In the genomic region with DNA sequence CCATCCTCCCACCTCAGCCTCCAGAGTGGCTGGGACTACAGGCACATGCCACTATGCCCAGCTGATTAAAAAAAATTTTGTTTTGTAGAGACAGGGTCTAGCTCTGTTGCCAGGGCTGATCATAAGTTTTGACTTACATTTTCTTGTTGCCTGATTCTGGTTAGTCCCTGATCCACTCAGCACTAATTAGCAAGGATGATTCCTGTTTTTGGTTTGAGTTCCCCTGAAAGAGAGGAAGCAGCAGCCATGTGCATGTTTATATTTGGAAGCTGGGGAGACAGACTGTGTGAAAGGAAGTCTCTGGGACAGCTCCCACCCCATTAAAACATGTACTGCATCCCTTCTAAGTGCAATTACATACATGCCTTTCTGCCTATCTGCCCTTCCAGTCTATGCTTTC, we compare ENCODE assay signal across 21 cellular contexts. TPM values are rescaled to one million over a fixed set of nuclear protein-coding genes. Genes with fewer than 3 reads are reported as not detected.
A peak's percentile ranks its signal among the peaks of the same experiment; 100 is the strongest.
DNase-seq lines count a peak whose midpoint lies in the region; ATAC-seq and TF ChIP-seq lines count a peak whose summit lies in the region.
"Had no signal": no experiment of that assay in that cellular context is flagged by ENCODE, and none has a peak within 500 bp of the region (broad histone marks: within the 10 kb centered on the region; RNA-seq: fewer than 3 reads in every experiment).

No MANE protein-coding gene starts in this region.

- H3K23ac ChIP-seq in IMR-90 (ENCODE audit: low read depth, low read length) (no peak overlapping the region), trophoblast cell (ENCODE audit: low read length) (no peak overlapping the region)

- H3K9me3 Mint-ChIP-seq in CD4-positive, alpha-beta T cell: peaks cover 2% of the 10 kb centered on the region
- peaks cover 3% of the 10 kb centered on the region for H3K9me3 Mint-ChIP-seq in chondrocyte (ENCODE audit: low read depth)
- H3K9me3 Mint-ChIP-seq: activated T-helper 1 cell treated with anti-CD3 and anti-CD28 coated beads, Interleukin-12 subunit alpha, Interleukin-12 subunit beta, Interleukin-2, Interleukin-4 antibody, amounts not matched to agents 30 ng/mL and 10 ng/mL and 1 ng/mL, durations not matched to agents 14 hours and 24 hours and 36 hours had no signal

- H3K56ac ChIP-seq in IMR-90 (ENCODE audit: extremely low read depth, insufficient read depth, low read length): no peak overlapping the region

- H3K27ac ChIP-seq in CD4-positive, alpha-beta T cell (ENCODE audit: low read depth, low read length): no peak overlapping the region
- H3K27ac ChIP-seq in IMR-90 (ENCODE audit: insufficient read depth, low read length) (no peak overlapping the region), trophoblast cell (ENCODE audit: low read depth, low read length) (peak overlapping the region; percentile 43), suprapubic skin (no peak overlapping the region)
- H3K27ac ChIP-seq: body of pancreas, colonic mucosa, foreskin keratinocyte, pancreas, vagina had no signal

- H4K8ac ChIP-seq in IMR-90 (ENCODE audit: low read depth in 2 of 2, low read length in 2 of 2): no peak overlapping the region
- H4K8ac ChIP-seq in trophoblast cell (ENCODE audit: low read depth, low read length): no peak overlapping the region

- no peak for DNase-seq in CD4-positive, alpha-beta T cell
- DNase-seq in IMR-90 (no peak), chondrocyte (ENCODE audit: low spot score) (no peak), trophoblast cell (peak in 1 of 2 donors; percentile 20), suprapubic skin (ENCODE audit: low spot score in 2 of 2) (no peak)
- DNase-seq: activated B cell treated with CpG ODN at 0.5 μM for 24 hours; activated naive CD8-positive, alpha-beta T cell treated with anti-CD3 and anti-CD28 coated beads for 36 hours; colonic mucosa; DMS153; foreskin keratinocyte; left colon; NCI-H187; NCI-H2227 treated with DMSO at 0.1 percent for 48 hours; stimulated activated CD4-positive, alpha-beta T cell treated with anti-CD3 and anti-CD28 coated beads, Interleukin-4, amount 100 ng/mL, for 1 hour had no signal

- H3K9me1 ChIP-seq in IMR-90 (ENCODE audit: insufficient read depth, low read length): peaks cover 9% of the 10 kb centered on the region

- H3K4ac ChIP-seq in IMR-90 (ENCODE audit: low read depth, low read length) (no peak overlapping the region), trophoblast cell (ENCODE audit: low read depth, low read length) (no peak overlapping the region)

- in situ Hi-C loops in IMR-90 (cut with MboI; ENCODE audit: low sequenced_read_pairs): no loop called here

- H3K4me1 ChIP-seq in IMR-90 (ENCODE audit: control insufficient read depth, insufficient read depth, low read length) (peaks cover 7% of the 10 kb centered on the region), trophoblast cell (ENCODE audit: control insufficient read depth in 1 of 2, insufficient read depth in 2 of 2, low read length in 2 of 2) (no peaks in the 10 kb centered on the region), suprapubic skin (peaks cover 18% of the 10 kb centered on the region)
- H3K4me1 ChIP-seq: colonic mucosa had no signal

- no peaks in the 10 kb centered on the region for H3K27me3 Mint-ChIP-seq in CD4-positive, alpha-beta T cell
- H3K27me3 Mint-ChIP-seq in chondrocyte (ENCODE audit: low read depth): no peaks in the 10 kb centered on the region
- H3K27me3 Mint-ChIP-seq: activated B cell treated with CpG ODN at 0.5 μM for 24 hours; activated naive CD8-positive, alpha-beta T cell treated with anti-CD3 and anti-CD28 coated beads for 36 hours; B cell had no signal

- H3K9ac ChIP-seq in IMR-90 (ENCODE audit: low read depth, low read length): no peak overlapping the region
- no peak overlapping the region for H3K9ac ChIP-seq in trophoblast cell (ENCODE audit: low read length)

- no peak overlapping the region for H3K27ac Mint-ChIP-seq in CD4-positive, alpha-beta T cell
- peak overlapping the region; percentile 1 for H3K27ac Mint-ChIP-seq in chondrocyte (ENCODE audit: unreplicated experiment)
- H3K27ac Mint-ChIP-seq: activated B cell treated with CpG ODN at 0.5 μM for 24 hours; activated naive CD8-positive, alpha-beta T cell treated with anti-CD3 and anti-CD28 coated beads for 36 hours; activated T-helper 1 cell treated with anti-CD3 and anti-CD28 coated beads, Interleukin-12 subunit alpha, Interleukin-12 subunit beta, Interleukin-2, Interleukin-4 antibody, amounts not matched to agents 30 ng/mL and 10 ng/mL and 1 ng/mL, durations not matched to agents 14 hours and 24 hours and 36 hours; B cell had no signal

- H4K5ac ChIP-seq in IMR-90 (ENCODE audit: low read depth, low read length): no peak overlapping the region

- POLR2A ChIA-PET in CD4-positive, alpha-beta T cell (lab: Charles Lee): interaction anchor here (0.7 to 6.3 kb wide), 3 partner anchors 106 to 1933 kb away, joined by 3 to 188 read pairs (median 56); partner anchors contain the start of genes MSL2 and STAG1
- POLR2A ChIA-PET in IMR-90 (lab: Charles Lee; ENCODE audit: unreplicated experiment): no interaction called here

- CTCF ChIA-PET in CD4-positive, alpha-beta T cell (lab: Charles Lee): interaction anchor here (1.9 to 5.6 kb wide), 2 partner anchors 105 to 156 kb away, joined by 6 to 81 read pairs; partner anchors contain the start of gene STAG1
- CTCF ChIA-PET in IMR-90 (lab: Yijun Ruan, JAX): interaction anchor here (1.1 kb wide), 1 partner anchor 106 kb away, joined by 4 read pairs; no protein-coding TSS in a partner anchor

- H4K12ac ChIP-seq in trophoblast cell (ENCODE audit: low read depth, low read length): no peak overlapping the region

- BruUV-seq in IMR-90 (replicated peaks; lab: Mats Ljungman, UMichigan): no TSS peak

- peaks cover 6% of the 10 kb centered on the region for H3K79me2 ChIP-seq in trophoblast cell (ENCODE audit: control insufficient read depth, insufficient read depth, low read length, poor library complexity)

- H3K4me2 ChIP-seq in IMR-90 (ENCODE audit: low read depth, low read length) (no peak overlapping the region), trophoblast cell (ENCODE audit: low read length) (no peak overlapping the region)

- no peak overlapping the region for H2AFZ ChIP-seq in IMR-90 (replicated peaks; ENCODE audit: low read length, poor library complexity)
- no peak overlapping the region for H2AFZ ChIP-seq in trophoblast cell (ENCODE audit: insufficient read depth, low read length, poor library complexity)

- dilution Hi-C loops in IMR-90 (cut with HindIII; ENCODE audit: low sequenced_read_pairs, unreplicated experiment): no loop called here

- H3K4me3 ChIP-seq in IMR-90 (ENCODE audit: insufficient read depth, low read depth, low read length) (no peak overlapping the region), trophoblast cell (ENCODE audit: low read depth, low read length) (no peak overlapping the region), suprapubic skin (no peak overlapping the region)
- H3K4me3 ChIP-seq: body of pancreas, colonic mucosa, pancreas, vagina had no signal

- no peak overlapping the region for H2BK5ac ChIP-seq in IMR-90 (ENCODE audit: low read depth, low read length, poor library complexity, severe bottlenecking)
- H2BK5ac ChIP-seq in trophoblast cell (ENCODE audit: low read depth, low read length, poor library complexity): no peak overlapping the region

- peaks cover 52% of the 10 kb centered on the region for H3K36me3 Mint-ChIP-seq in CD4-positive, alpha-beta T cell (ENCODE audit: low read depth)
- H3K36me3 Mint-ChIP-seq in chondrocyte (ENCODE audit: low read depth): no peaks in the 10 kb centered on the region

- TF ChIP-seq EP300 in suprapubic skin (IDR thresholded peaks at IDR 0.05): no peak

- H3K79me1 ChIP-seq in IMR-90 (ENCODE audit: low read depth in 1 of 2, low read length in 2 of 2) (peaks cover 32 to 53% of the 10 kb centered on the region in 2 experiments), trophoblast cell (ENCODE audit: low read length) (peaks cover 8% of the 10 kb centered on the region)

- H2BK12ac ChIP-seq in trophoblast cell (ENCODE audit: low read length): no peak overlapping the region

- H2BK120ac ChIP-seq in IMR-90 (ENCODE audit: low read depth, low read length) (no peak overlapping the region), trophoblast cell (ENCODE audit: insufficient read depth, low read length, poor library complexity) (no peak overlapping the region)

- no peak for TF ChIP-seq RAD21 in IMR-90 (IDR thresholded peaks at IDR 0.05; ENCODE audit: low read length)

- H3K14ac ChIP-seq in IMR-90 (replicated peaks; ENCODE audit: low read depth, low read length): 0 out of 2 replicates have a peak overlapping the region, but pooled peaks have one; percentile 19
- H3K14ac ChIP-seq in trophoblast cell (ENCODE audit: low read length): no peak overlapping the region

- H3K27me3 ChIP-seq in CD4-positive, alpha-beta T cell (ENCODE audit: control insufficient read depth, insufficient read depth, low read length): no peaks in the 10 kb centered on the region
- H3K27me3 ChIP-seq in IMR-90 (ENCODE audit: control insufficient read depth, insufficient read depth, low read length): no peaks in the 10 kb centered on the region
- H3K27me3 ChIP-seq in trophoblast cell (ENCODE audit: insufficient read depth, low read length): no peaks in the 10 kb centered on the region
- H3K27me3 ChIP-seq in suprapubic skin: no peaks in the 10 kb centered on the region
- H3K27me3 ChIP-seq: body of pancreas, colonic mucosa, foreskin keratinocyte, pancreas, vagina had no signal

- H2AK5ac ChIP-seq in IMR-90 (ENCODE audit: low read depth, low read length) (no peak overlapping the region), trophoblast cell (ENCODE audit: low read length) (no peak overlapping the region)

- peaks cover 6% of the 10 kb centered on the region; the same call in 1 of the 2 replicates for H3K36me3 ChIP-seq in IMR-90 (ENCODE audit: control insufficient read depth, insufficient read depth, low read length)
- H3K36me3 ChIP-seq in trophoblast cell (ENCODE audit: control insufficient read depth in 1 of 2, insufficient read depth in 2 of 2, low read length in 2 of 2): no peaks in the 10 kb centered on the region
- peaks cover 9% of the 10 kb centered on the region for H3K36me3 ChIP-seq in suprapubic skin
- H3K36me3 ChIP-seq: colonic mucosa, pancreas, vagina had no signal

- H3K4me1 Mint-ChIP-seq in CD4-positive, alpha-beta T cell (ENCODE audit: low read depth): peaks cover 51% of the 10 kb centered on the region
- H3K4me1 Mint-ChIP-seq in chondrocyte (ENCODE audit: low read depth): peaks cover 30% of the 10 kb centered on the region

- no peaks in the 10 kb centered on the region for H3K9me3 ChIP-seq in CD4-positive, alpha-beta T cell (ENCODE audit: control insufficient read depth, low read length)
- H3K9me3 ChIP-seq in IMR-90 (ENCODE audit: control insufficient read depth, insufficient read depth, low read length) (no peaks in the 10 kb centered on the region), trophoblast cell (ENCODE audit: insufficient read depth, low read depth, low read length) (no peaks in the 10 kb centered on the region), suprapubic skin (no peaks in the 10 kb centered on the region)
- H3K9me3 ChIP-seq: body of pancreas, colonic mucosa, pancreas, vagina had no signal

- H3K18ac ChIP-seq in IMR-90 (ENCODE audit: low read depth, low read length): no peak overlapping the region
- no peak overlapping the region for H3K18ac ChIP-seq in trophoblast cell (ENCODE audit: low read length)

- TF ChIP-seq CTCF in CD4-positive, alpha-beta T cell (IDR thresholded peaks at IDR 0.05): no peak
- TF ChIP-seq CTCF in IMR-90 (conservative IDR thresholded peaks at IDR 0.05; ENCODE audit: low read depth, low read length): no peak
- TF ChIP-seq CTCF in chondrocyte (IDR thresholded peaks at IDR 0.05): no peak
- TF ChIP-seq CTCF in suprapubic skin (IDR thresholded peaks at IDR 0.05): no peak

- H3K4me3 Mint-ChIP-seq in CD4-positive, alpha-beta T cell: peak overlapping the region; percentile 23
- H3K4me3 Mint-ChIP-seq in chondrocyte (ENCODE audit: unreplicated experiment): no peak overlapping the region
- H3K4me3 Mint-ChIP-seq: activated B cell treated with CpG ODN at 0.5 μM for 24 hours; activated naive CD8-positive, alpha-beta T cell treated with anti-CD3 and anti-CD28 coated beads for 36 hours; activated T-helper 1 cell treated with anti-CD3 and anti-CD28 coated beads, Interleukin-12 subunit alpha, Interleukin-12 subunit beta, Interleukin-2, Interleukin-4 antibody, amounts not matched to agents 30 ng/mL and 10 ng/mL and 1 ng/mL, durations not matched to agents 14 hours and 24 hours and 36 hours; B cell had no signal

- TF ChIP-seq POLR2A in IMR-90 (IDR thresholded peaks at IDR 0.05; ENCODE audit: low read depth, low read length) (no peak), suprapubic skin (IDR thresholded peaks at IDR 0.05) (no peak)

- no peak for ATAC-seq in CD4-positive, alpha-beta T cell (ENCODE audit: poor library complexity)
- no peak for ATAC-seq in IMR-90 (ENCODE audit: low read depth)
- no peak for ATAC-seq in HG03175 (IDR thresholded peaks at IDR 0.05; ENCODE audit: unreplicated experiment)
- no peak for ATAC-seq in HG03196 (IDR thresholded peaks at IDR 0.05; ENCODE audit: unreplicated experiment)
- ATAC-seq: body of pancreas, foreskin keratinocyte, left colon, pancreas had no signal

- intact Hi-C loops in CD4-positive, alpha-beta T cell (cut with DNase I, micrococcal nuclease): loop anchor here in 1 of 2 experiments (5.0 kb wide), 2 partner anchors 84 to 611 kb away; no protein-coding TSS in a partner anchor
- intact Hi-C loops in IMR-90 (cut with micrococcal nuclease): no loop called here

- no peak overlapping the region for H2AK9ac ChIP-seq in IMR-90 (replicated peaks; ENCODE audit: low read depth, low read length, poor library complexity)

- H4K91ac ChIP-seq in IMR-90 (ENCODE audit: insufficient read depth, low read depth, low read length) (no peak overlapping the region), trophoblast cell (ENCODE audit: low read depth, low read length) (no peak overlapping the region)

- H2BK20ac ChIP-seq in IMR-90 (ENCODE audit: low read depth, low read length): no peak overlapping the region

- H4K20me1 ChIP-seq in IMR-90 (ENCODE audit: insufficient read depth, low read length): no peaks in the 10 kb centered on the region

- no peak overlapping the region for H2BK15ac ChIP-seq in IMR-90 (ENCODE audit: low read depth, low read length)

RNA-seq across cellular contexts. Expression of gene NCK1, which starts 3.6 kb away (rescaled TPM):
- 10 to 100 TPM; 52.9 to 55.0 TPM for total RNA-seq in CD4-positive, alpha-beta T cell
- total RNA-seq in IMR-90 (2012; rRNA removed): 23.7 and 50.3 TPM in 2 replicates
- 24.3 and 25.4 TPM in 2 replicates for polyA plus RNA-seq in IMR-90 (2012; rRNA removed)
- 2.6 and 4.5 TPM in 2 replicates for polyA plus RNA-seq in IMR-90 (2012; cell fraction: cytosol; rRNA removed)
- 0.81 and 13.0 TPM in 2 replicates for polyA plus RNA-seq in IMR-90 (2012; cell fraction: nucleus; rRNA removed; ENCODE audit: low replicate concordance)
- 29.3 to 38.1 TPM (median 30.8 TPM) in 3 replicates for total RNA-seq in chondrocyte
- 28.2 and 29.0 TPM in 2 replicates for polyA plus RNA-seq in trophoblast cell (2013)
- 10 to 100 TPM; 38.5 to 46.3 (median 43.7) TPM for total RNA-seq in suprapubic skin

RNA-seq across cellular contexts. Expression of gene SLC35G2, which starts 39.5 kb away (rescaled TPM):
- under 1 TPM in 1 of 2 experiments, not detected in 1; 0.14 TPM for total RNA-seq in CD4-positive, alpha-beta T cell
- total RNA-seq in IMR-90 (2012; rRNA removed) (6.6 and 8.6 TPM in 2 replicates), chondrocyte (2.8 to 3.9 TPM (median 3.8 TPM) in 3 replicates), suprapubic skin (1 to 10 TPM in 3 of 4 donors, under 1 TPM in 1; 0.98 to 3.7 (median 1.1) TPM)
- 5.9 and 7.0 TPM in 2 replicates for polyA plus RNA-seq in IMR-90 (2012; rRNA removed)
- 2.0 and 2.3 TPM in 2 replicates for polyA plus RNA-seq in IMR-90 (2012; cell fraction: cytosol; rRNA removed)
- polyA plus RNA-seq in IMR-90 (2012; cell fraction: nucleus; rRNA removed; ENCODE audit: low replicate concordance): 2.6 and 15.7 TPM in 2 replicates
- polyA plus RNA-seq in trophoblast cell (2013): 1.5 TPM in 2 replicates
